In genomic region chr11:93526691-93527583, GRCh38 we compare ENCODE assay signal across 12 cellular contexts. TPM values are rescaled to one million over a fixed set of nuclear protein-coding genes. Genes with fewer than 3 reads are reported as not detected.
A peak's percentile ranks its signal among the peaks of the same experiment; 100 is the strongest.
DNase-seq lines count a peak whose midpoint lies in the region; ATAC-seq, FAIRE-seq and TF ChIP-seq lines count a peak whose summit lies in the region.
"Had no signal": no experiment of that assay in that cellular context is flagged by ENCODE, and none has a peak within 500 bp of the region (broad histone marks: within the 10 kb centered on the region; RNA-seq: fewer than 3 reads in every experiment).

No MANE protein-coding gene starts in this region.

- no peaks in the 10 kb centered on the region; the same call in 1 of the 2 replicates for H4K20me1 ChIP-seq in K562 (replicated peaks; ENCODE audit: control insufficient read depth, insufficient read depth, low read length)

- ATAC-seq in heart left ventricle (no peak), HG02938 (IDR thresholded peaks at IDR 0.05; ENCODE audit: unreplicated experiment) (peak; percentile 28), K562 (no peak)

- no peak for TF ChIP-seq RAD21 in K562 (CRISPR knock-in tag; conservative IDR thresholded peaks at IDR 0.05 in 1 of 2, IDR thresholded peaks at IDR 0.05 in 1 of 2)

- no TSS peak for BruUV-seq in K562 (replicated peaks; lab: Mats Ljungman, UMichigan)

- POLR2A ChIA-PET in K562 (lab: Yijun Ruan, JAX), result interaction anchor here (1.0 to 1.3 kb wide), 2 partner anchors 10 to 15 kb away, joined by 3 to 4 read pairs; no protein-coding TSS in a partner anchor

- H3K9ac ChIP-seq in K562 (ENCODE audit: insufficient read depth in 1 of 2, low read depth in 2 of 2, low read length in 2 of 2), result no peak overlapping the region

- H3K36me3 ChIP-seq in cardiac muscle cell (no peaks in the 10 kb centered on the region), heart left ventricle (no peaks in the 10 kb centered on the region), K562 (ENCODE audit: control insufficient read depth, insufficient read depth, low read length) (no peaks in the 10 kb centered on the region; the same call in 2 of the 3 replicates)
- H3K36me3 ChIP-seq: neutrophil had no signal

- DNase-seq in cardiac muscle cell (ENCODE audit: low read depth in 1 of 2, low spot score in 1 of 2), result no peak
- no peak for DNase-seq in heart left ventricle
- no peak for DNase-seq in K562 (ENCODE audit: extremely low read depth in 1 of 4, low spot score in 3 of 4)
- no peak for DNase-seq in activated gamma-delta T cell treated with Interleukin-2 at 50 U/mL for 16 hours
- no peak for DNase-seq in 8988T
- no peak for DNase-seq in KG1 (lab: John Stamatoyannopoulos, UW)
- DNase-seq in OCI-M2 (lab: John Stamatoyannopoulos, UW; ENCODE audit: unreplicated experiment), result no peak
- DNase-seq: activated naive CD4-positive, alpha-beta T cell treated with Interleukin-2 at 50 U/mL for 16 hours; effector CD4-positive, alpha-beta T cell; NCI-H510A treated with DMSO at 0.1 percent for 48 hours had no signal

- H3K4me1 ChIP-seq in cardiac muscle cell (ENCODE audit: low read depth), result peaks cover 65% of the 10 kb centered on the region
- peaks cover 23 to 98% (median 53%) of the 10 kb centered on the region in 12 donors for H3K4me1 ChIP-seq in heart left ventricle
- H3K4me1 ChIP-seq in K562 (replicated peaks in 1 of 2; ENCODE audit: control insufficient read depth in 2 of 2, insufficient read depth in 2 of 2, low read length in 2 of 2), result peaks cover 0 to 14% of the 10 kb centered on the region in 2 experiments; a peak in 3 of 5 replicates

- peak overlapping the region; percentile 96 for H3K27ac ChIP-seq in cardiac muscle cell
- peak overlapping the region in 3 of 12 donors; percentile 18 to 29 (median 24) for H3K27ac ChIP-seq in heart left ventricle
- H3K27ac ChIP-seq in K562 (ENCODE audit: extremely low read depth, low read depth, low read length), result no peak overlapping the region
- H3K27ac ChIP-seq: neutrophil had no signal

- H3K9me1 ChIP-seq in K562 (ENCODE audit: control insufficient read depth, insufficient read depth, low read length), result no peaks in the 10 kb centered on the region

- no peaks in the 10 kb centered on the region for H3K79me2 ChIP-seq in K562 (ENCODE audit: control insufficient read depth, insufficient read depth, low read length)

- peak; percentile 6 for FAIRE-seq in K562 (lab: Jason Lieb, UNC)

- no peak for TF ChIP-seq CTCF in cardiac muscle cell (IDR thresholded peaks at IDR 0.05; ENCODE audit: low read depth, low read length)
- TF ChIP-seq CTCF in heart left ventricle (IDR thresholded peaks at IDR 0.05), result no peak
- no peak for TF ChIP-seq CTCF in K562 (IDR thresholded peaks at IDR 0.05 in 2 of 3, conservative IDR thresholded peaks at IDR 0.05 in 1 of 3; ENCODE audit: insufficient read depth in 2 of 3, low read depth in 1 of 3, low read length in 3 of 3)

- H3K27me3 ChIP-seq in cardiac muscle cell, result no peaks in the 10 kb centered on the region
- no peaks in the 10 kb centered on the region for H3K27me3 ChIP-seq in heart left ventricle
- no peaks in the 10 kb centered on the region for H3K27me3 ChIP-seq in K562 (ENCODE audit: control insufficient read depth in 2 of 2, insufficient read depth in 2 of 2, low read length in 2 of 2)
- H3K27me3 ChIP-seq: neutrophil had no signal

- CTCF ChIA-PET in K562 (lab: Yijun Ruan, JAX; ENCODE audit: low intra/inter-chr PET ratio), result no interaction called here

- H3K9me3 ChIP-seq in cardiac muscle cell (ENCODE audit: low read depth) (no peaks in the 10 kb centered on the region), heart left ventricle (no peaks in the 10 kb centered on the region), K562 (replicated peaks; ENCODE audit: control insufficient read depth, insufficient read depth, low read depth, low read length) (no peaks in the 10 kb centered on the region)
- H3K9me3 ChIP-seq: neutrophil had no signal

- TF ChIP-seq POLR2A in heart left ventricle (IDR thresholded peaks at IDR 0.05) (no peak), K562 (conservative IDR thresholded peaks at IDR 0.05) (no peak)

- TF ChIP-seq EP300 in K562 (IDR thresholded peaks at IDR 0.05; ENCODE audit: low read length), result no peak

- in situ Hi-C loops in K562 (cut with MboI), result no loop called here

- H3K4me2 ChIP-seq in K562 (ENCODE audit: insufficient read depth, low read length), result no peak overlapping the region

- no peak overlapping the region for H2AFZ ChIP-seq in K562 (ENCODE audit: low read depth, low read length)

- 82 to 92% (median 87%) methylated on average over 7 of the region's 7 CpGs for WGBS in heart left ventricle, 4 donors
- WGBS in K562 (ENCODE audit: insufficient coverage, low coverage, missing lambda C conversion rate), result 48% methylated on average over 7 of the region's 7 CpGs

- H3K4me3 ChIP-seq in cardiac muscle cell, result no peak overlapping the region
- no peak overlapping the region for H3K4me3 ChIP-seq in heart left ventricle
- H3K4me3 ChIP-seq in K562, result no peak overlapping the region

- intact Hi-C loops in heart left ventricle (cut with DNase I), result no loop called here
- intact Hi-C loops in K562 (cut with micrococcal nuclease), result no loop called here

TF ChIP-seq in K562, 482 proteins besides CTCF, POLR2A, EP300 and RAD21 (continues in another document):
- peak; percentile 55; the same call in 1 of the 2 replicates for TF ChIP-seq SPI1 (IDR thresholded peaks at IDR 0.05; ENCODE audit: borderline replicate concordance, low read depth, low read length)
- TF ChIP-seq, protein P1, sequence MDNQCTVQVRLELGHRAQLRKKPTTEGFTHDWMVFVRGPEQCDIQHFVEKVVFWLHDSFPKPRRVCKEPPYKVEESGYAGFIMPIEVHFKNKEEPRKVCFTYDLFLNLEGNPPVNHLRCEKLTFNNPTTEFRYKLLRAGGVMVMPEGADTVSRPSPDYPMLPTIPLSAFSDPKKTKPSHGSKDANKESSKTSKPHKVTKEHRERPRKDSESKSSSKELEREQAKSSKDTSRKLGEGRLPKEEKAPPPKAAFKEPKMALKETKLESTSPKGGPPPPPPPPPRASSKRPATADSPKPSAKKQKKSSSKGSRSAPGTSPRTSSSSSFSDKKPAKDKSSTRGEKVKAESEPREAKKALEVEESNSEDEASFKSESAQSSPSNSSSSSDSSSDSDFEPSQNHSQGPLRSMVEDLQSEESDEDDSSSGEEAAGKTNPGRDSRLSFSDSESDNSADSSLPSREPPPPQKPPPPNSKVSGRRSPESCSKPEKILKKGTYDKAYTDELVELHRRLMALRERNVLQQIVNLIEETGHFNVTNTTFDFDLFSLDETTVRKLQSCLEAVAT (IDR thresholded peaks at IDR 0.05), result no peak
- no peak for TF ChIP-seq TOE1 (IDR thresholded peaks at IDR 0.05; ENCODE audit: borderline replicate concordance)
- TF ChIP-seq TOE1 (CRISPR knock-in tag; IDR thresholded peaks at IDR 0.05; ENCODE audit: borderline replicate concordance, low read depth), result no peak
- TF ChIP-seq, protein P2, sequence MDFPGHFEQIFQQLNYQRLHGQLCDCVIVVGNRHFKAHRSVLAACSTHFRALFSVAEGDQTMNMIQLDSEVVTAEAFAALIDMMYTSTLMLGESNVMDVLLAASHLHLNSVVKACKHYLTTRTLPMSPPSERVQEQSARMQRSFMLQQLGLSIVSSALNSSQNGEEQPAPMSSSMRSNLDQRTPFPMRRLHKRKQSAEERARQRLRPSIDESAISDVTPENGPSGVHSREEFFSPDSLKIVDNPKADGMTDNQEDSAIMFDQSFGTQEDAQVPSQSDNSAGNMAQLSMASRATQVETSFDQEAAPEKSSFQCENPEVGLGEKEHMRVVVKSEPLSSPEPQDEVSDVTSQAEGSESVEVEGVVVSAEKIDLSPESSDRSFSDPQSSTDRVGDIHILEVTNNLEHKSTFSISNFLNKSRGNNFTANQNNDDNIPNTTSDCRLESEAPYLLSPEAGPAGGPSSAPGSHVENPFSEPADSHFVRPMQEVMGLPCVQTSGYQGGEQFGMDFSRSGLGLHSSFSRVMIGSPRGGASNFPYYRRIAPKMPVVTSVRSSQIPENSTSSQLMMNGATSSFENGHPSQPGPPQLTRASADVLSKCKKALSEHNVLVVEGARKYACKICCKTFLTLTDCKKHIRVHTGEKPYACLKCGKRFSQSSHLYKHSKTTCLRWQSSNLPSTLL (IDR thresholded peaks at IDR 0.05), result no peak
- no peak for TF ChIP-seq MCM2 (IDR thresholded peaks at IDR 0.05; ENCODE audit: low read depth)
- no peak for TF ChIP-seq SRSF3 (IDR thresholded peaks at IDR 0.05; ENCODE audit: insufficient read depth, low read length)

RNA-seq across cellular contexts. Expression of gene SMCO4, which starts 16.3 kb away (rescaled TPM):
- total RNA-seq in cardiac muscle cell (62.9 and 72.9 TPM in 2 replicates), heart left ventricle (10 to 100 TPM; 28.5 to 71.7 (median 52.5) TPM), K562 (2014; rRNA removed) (15.3 and 36.6 TPM in 2 replicates), K562 (2014; rRNA removed; fragmentation: Illumina TruSeq; extraction: Trizol) (16.0 and 19.1 TPM in 2 replicates), K562 (2015; rRNA removed; fragmentation: Illumina TruSeq; extraction: Trizol) (14.1 and 21.1 TPM in 2 replicates), K562 (2021) (16.9 and 18.5 TPM in 2 replicates)
- polyA plus RNA-seq in cardiac muscle cell (85.4 and 101 TPM in 2 replicates), heart left ventricle (10 to 100 TPM; 39.7 to 81.4 TPM), K562 (2011; rRNA removed) (9.5 and 11.5 TPM in 2 replicates), K562 (2014; fragmentation: Illumina TruSeq; extraction: Trizol) (15.4 and 22.3 TPM in 2 replicates), K562 (2014; fragmentation: Nextera tagmentation; extraction: Ambion mirVana) (1 to 10 TPM; 1.8 to 2.2 TPM), K562 (2014; rRNA removed) (18.3 and 27.8 TPM in 2 replicates)
- 1.7 and 3.1 TPM in 2 replicates for total RNA-seq in K562 (2011; cell fraction: chromatin; rRNA removed; ENCODE audit: low replicate concordance)
- 3.3 and 4.8 TPM in 2 replicates for total RNA-seq in K562 (2011; cell fraction: nucleolus; rRNA removed)
- 3.3 and 5.0 TPM in 2 replicates for total RNA-seq in K562 (2011; cell fraction: nucleoplasm; rRNA removed)
- polyA plus RNA-seq in K562 (2011; cell fraction: cytosol; rRNA removed), result 8.6 and 11.3 TPM in 2 replicates
- 2.6 and 5.4 TPM in 2 replicates for polyA plus RNA-seq in K562 (2011; cell fraction: nucleus; rRNA removed)
- polyA plus RNA-seq in K562 (2012), result 36.6 and 56.8 TPM in 2 replicates
- polyA minus RNA-seq in K562 (2011; rRNA and poly(A)+ RNA removed), result 3.3 and 3.5 TPM in 2 replicates
- 5.6 TPM in 1 of 2 replicates, not detected in the other for polyA minus RNA-seq in K562 (2011; cell fraction: cytosol; rRNA and poly(A)+ RNA removed)
- 1.4 and 1.6 TPM in 2 replicates for polyA minus RNA-seq in K562 (2011; cell fraction: nucleus; rRNA and poly(A)+ RNA removed)
